Comparison of ENCODE assay signal across 24 cellular contexts in the genomic region with DNA sequence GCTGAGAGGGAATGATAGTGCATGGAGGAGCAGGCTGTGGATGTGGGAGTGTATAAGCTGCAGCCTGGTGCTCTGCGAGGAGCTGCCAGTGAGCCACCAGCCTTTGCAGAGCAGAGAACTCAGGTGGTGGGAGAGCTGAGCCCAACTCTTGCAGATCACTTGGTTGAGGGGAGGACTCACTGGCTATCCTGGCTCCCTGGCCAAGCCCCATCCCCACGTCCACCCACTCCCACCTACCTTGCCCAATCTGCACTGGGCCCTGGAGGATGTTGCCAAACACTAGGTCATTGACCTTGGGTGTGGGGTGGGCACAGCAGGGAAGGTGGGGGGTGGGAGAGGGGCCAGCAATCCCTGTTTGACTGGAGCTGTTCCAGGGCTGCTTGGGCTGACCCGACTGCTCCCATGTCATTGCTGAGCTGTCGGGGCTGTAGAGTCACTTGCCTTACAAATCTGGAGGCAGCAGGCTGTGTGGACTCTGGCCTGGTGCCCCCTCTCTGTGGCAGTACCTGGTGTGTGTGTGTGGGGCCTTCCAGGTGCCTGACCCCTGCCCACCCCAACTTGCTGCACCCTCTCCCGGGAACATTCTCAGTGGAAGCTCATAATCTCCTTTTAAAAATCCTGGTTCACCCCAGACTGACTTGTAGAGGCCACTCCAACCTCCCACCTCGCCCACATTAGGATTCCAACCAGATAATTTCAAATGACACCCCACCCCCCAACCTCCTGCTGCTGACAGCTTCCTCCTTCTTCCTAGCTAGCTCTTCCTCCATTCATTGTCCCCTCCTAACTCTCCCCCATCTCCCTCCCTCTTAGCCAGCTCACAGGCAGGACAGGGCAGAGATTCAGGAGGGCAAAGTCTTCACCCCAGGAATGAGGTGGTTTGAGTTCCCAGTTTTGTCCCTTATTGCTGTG.
DNase-seq lines count a peak whose midpoint lies in the region; ATAC-seq, FAIRE-seq and TF ChIP-seq lines count a peak whose summit lies in the region.
"Had no signal": no experiment of that assay in that cellular context is flagged by ENCODE, and none has a peak within 500 bp of the region (broad histone marks: within the 10 kb centered on the region; RNA-seq: fewer than 3 reads in every experiment).

No MANE protein-coding gene starts in this region.

- WGBS in K562 (ENCODE audit: insufficient coverage, low coverage, missing lambda C conversion rate) = 22% methylated on average over 5 of the region's 6 CpGs

- no peak overlapping the region for H3K27ac Mint-ChIP-seq in stimulated activated naive CD8-positive, alpha-beta T cell treated with anti-CD3 and anti-CD28 coated beads, Interleukin-15, amount 100 ng/mL, for 72 hours
- H3K27ac Mint-ChIP-seq: activated B cell treated with CpG ODN at 0.5 μM for 24 hours; activated T-helper 17 cell treated with anti-CD3 and anti-CD28 coated beads, Interleukin-2, amount 50 U/mL, for 72 hours; CD4-positive, CD25-positive, alpha-beta regulatory T cell; dendritic cell treated with granulocyte-macrophage colony-stimulating factor and Interleukin-4, amounts not matched to agents 40 ng/mL and 50 ng/mL, for 4 days; natural killer cell had no signal

- no peaks in the 10 kb centered on the region for H3K9me3 ChIP-seq in K562 (replicated peaks; ENCODE audit: control insufficient read depth, insufficient read depth, low read depth, low read length)
- H3K9me3 ChIP-seq: suprapubic skin had no signal

- H2AFZ ChIP-seq in K562 (ENCODE audit: low read depth, low read length) = peak overlapping the region; percentile 73
- H2AFZ ChIP-seq: hepatocyte had no signal

- H3K4me1 ChIP-seq in K562 (replicated peaks in 1 of 2; ENCODE audit: control insufficient read depth in 2 of 2, insufficient read depth in 2 of 2, low read length in 2 of 2) = peaks cover 31 to 59% of the 10 kb centered on the region in 2 experiments

- H3K79me2 ChIP-seq in K562 (ENCODE audit: control insufficient read depth, insufficient read depth, low read length) = no peaks in the 10 kb centered on the region
- H3K79me2 ChIP-seq: hepatocyte had no signal

- H3K9me3 Mint-ChIP-seq in stimulated activated naive CD8-positive, alpha-beta T cell treated with anti-CD3 and anti-CD28 coated beads, Interleukin-15, amount 100 ng/mL, for 72 hours = no peaks in the 10 kb centered on the region
- H3K9me3 Mint-ChIP-seq: activated B cell treated with CpG ODN at 0.5 μM for 24 hours; activated T-helper 17 cell treated with anti-CD3 and anti-CD28 coated beads, Interleukin-2, amount 50 U/mL, for 72 hours; dendritic cell treated with granulocyte-macrophage colony-stimulating factor and Interleukin-4, amounts not matched to agents 40 ng/mL and 50 ng/mL, for 4 days; natural killer cell had no signal

- no TSS peak for BruUV-seq in K562 (replicated peaks; lab: Mats Ljungman, UMichigan)

- no peak for TF ChIP-seq CTCF in K562 (IDR thresholded peaks at IDR 0.05 in 2 of 3, conservative IDR thresholded peaks at IDR 0.05 in 1 of 3; ENCODE audit: insufficient read depth in 2 of 3, low read depth in 1 of 3, low read length in 3 of 3)

- no peaks in the 10 kb centered on the region for H3K4me1 Mint-ChIP-seq in stimulated activated naive CD8-positive, alpha-beta T cell treated with anti-CD3 and anti-CD28 coated beads, Interleukin-15, amount 100 ng/mL, for 72 hours
- H3K4me1 Mint-ChIP-seq: activated B cell treated with CpG ODN at 0.5 μM for 24 hours; activated T-helper 17 cell treated with anti-CD3 and anti-CD28 coated beads, Interleukin-2, amount 50 U/mL, for 72 hours; CD4-positive, CD25-positive, alpha-beta regulatory T cell; natural killer cell had no signal

- no peaks in the 10 kb centered on the region for H3K9me1 ChIP-seq in K562 (ENCODE audit: control insufficient read depth, insufficient read depth, low read length)

- peaks cover 15% of the 10 kb centered on the region for H3K27me3 Mint-ChIP-seq in stimulated activated naive CD8-positive, alpha-beta T cell treated with anti-CD3 and anti-CD28 coated beads, Interleukin-15, amount 100 ng/mL, for 72 hours

- no peaks in the 10 kb centered on the region for H3K36me3 ChIP-seq in K562 (ENCODE audit: control insufficient read depth, insufficient read depth, low read length)
- H3K36me3 ChIP-seq: brain microvascular endothelial cell, suprapubic skin had no signal

- H4K20me1 ChIP-seq in K562 (replicated peaks; ENCODE audit: control insufficient read depth, insufficient read depth, low read length) = no peaks in the 10 kb centered on the region

- peak overlapping the region in 1 of 2 experiments; percentile 82; a peak in 3 of 4 replicates for H3K9ac ChIP-seq in K562 (ENCODE audit: insufficient read depth in 1 of 2, low read depth in 2 of 2, low read length in 2 of 2)

- peak; percentile 71 for FAIRE-seq in K562 (lab: Jason Lieb, UNC)
- FAIRE-seq: keratinocyte had no signal

- DNase-seq in Ammon's horn (ENCODE audit: low spot score) = peak; percentile 17
- DNase-seq in NCI-H69 (lab: John Stamatoyannopoulos, UW) = peak; percentile 20
- peak in 3 of 4 experiments; percentile 18 to 73 (median 53) for DNase-seq in K562 (ENCODE audit: extremely low read depth in 1 of 4, low spot score in 3 of 4)
- DNase-seq in mesenteric fat pad (ENCODE audit: low spot score) = peak; percentile 64
- DNase-seq in stimulated activated naive CD8-positive, alpha-beta T cell treated with anti-CD3 and anti-CD28 coated beads, Interleukin-15, amount 100 ng/mL, for 72 hours = no peak
- no peak for DNase-seq in activated naive CD4-positive, alpha-beta T cell (lab: John Stamatoyannopoulos, UW)
- no peak for DNase-seq in GDM1 (lab: John Stamatoyannopoulos, UW)
- DNase-seq in amniotic stem cell (lab: John Stamatoyannopoulos, UW) = no peak
- DNase-seq: activated B cell treated with CpG ODN at 0.5 μM for 24 hours; brain microvascular endothelial cell; CD4-positive, CD25-positive, alpha-beta regulatory T cell; foreskin fibroblast; natural killer cell; NCI-H1105; NCI-H2081 treated with DMSO at 0.1 percent for 48 hours; posterior cingulate gyrus; stimulated activated CD4-positive, alpha-beta T cell treated with anti-CD3 and anti-CD28 coated beads, Interleukin-4, amount 100 ng/mL, for 4 hours; T-helper 1 cell had no signal

- intact Hi-C loops in K562 (cut with micrococcal nuclease) = no loop called here

- H3K4me3 ChIP-seq in K562 = no peak overlapping the region
- H3K4me3 ChIP-seq: hepatocyte, skin epidermis, suprapubic skin had no signal

- POLR2A ChIA-PET in K562 (lab: Yijun Ruan, JAX) = interaction anchor here (0.5 to 1.2 kb wide), 4 partner anchors 9 to 182 kb away, joined by 3 to 5 read pairs (median 4); no protein-coding TSS in a partner anchor

- H3K4me2 ChIP-seq in K562 (ENCODE audit: insufficient read depth, low read length) = no peak overlapping the region
- H3K4me2 ChIP-seq: hepatocyte had no signal

- TF ChIP-seq RAD21 in K562 (CRISPR knock-in tag; conservative IDR thresholded peaks at IDR 0.05 in 1 of 2, IDR thresholded peaks at IDR 0.05 in 1 of 2) = no peak

- TF ChIP-seq EP300 in K562 (IDR thresholded peaks at IDR 0.05; ENCODE audit: low read length) = no peak

- TF ChIP-seq POLR2A in K562 (conservative IDR thresholded peaks at IDR 0.05) = no peak

- in situ Hi-C loops in K562 (cut with MboI) = no loop called here

- no peaks in the 10 kb centered on the region for H3K27me3 ChIP-seq in K562 (ENCODE audit: control insufficient read depth in 2 of 2, insufficient read depth in 2 of 2, low read length in 2 of 2)
- H3K27me3 ChIP-seq: brain microvascular endothelial cell, hepatocyte, suprapubic skin had no signal

- CTCF ChIA-PET in K562 (lab: Yijun Ruan, JAX; ENCODE audit: low intra/inter-chr PET ratio) = no interaction called here

- peak; percentile 44 for ATAC-seq in K562
- ATAC-seq in stimulated activated naive CD8-positive, alpha-beta T cell treated with anti-CD3 and anti-CD28 coated beads, Interleukin-15, amount 100 ng/mL, for 72 hours = no peak
- ATAC-seq: activated T-helper 17 cell treated with anti-CD3 and anti-CD28 coated beads, Interleukin-2, amount 50 U/mL, for 72 hours; natural killer cell had no signal

- H3K4me3 Mint-ChIP-seq in stimulated activated naive CD8-positive, alpha-beta T cell treated with anti-CD3 and anti-CD28 coated beads, Interleukin-15, amount 100 ng/mL, for 72 hours = no peak overlapping the region
- H3K4me3 Mint-ChIP-seq: activated B cell treated with CpG ODN at 0.5 μM for 24 hours; activated T-helper 17 cell treated with anti-CD3 and anti-CD28 coated beads, Interleukin-2, amount 50 U/mL, for 72 hours; CD4-positive, CD25-positive, alpha-beta regulatory T cell; dendritic cell treated with granulocyte-macrophage colony-stimulating factor and Interleukin-4, amounts not matched to agents 40 ng/mL and 50 ng/mL, for 4 days; natural killer cell had no signal

- H3K27ac ChIP-seq in K562 (ENCODE audit: extremely low read depth, low read depth, low read length) = peak overlapping the region; percentile 56
- H3K27ac ChIP-seq: brain microvascular endothelial cell, hepatocyte, skin epidermis, suprapubic skin had no signal

TF ChIP-seq in K562, 482 proteins besides CTCF, POLR2A, EP300 and RAD21 (continues in another document):
- TF ChIP-seq TRIM24 (IDR thresholded peaks at IDR 0.05) = peak in 1 of 2 experiments; percentile 28; a peak in 1 of 4 replicates
- TF ChIP-seq RCOR1 (IDR thresholded peaks at IDR 0.05; ENCODE audit: borderline replicate concordance in 1 of 2, low read depth in 2 of 2, low read length in 2 of 2) = peak in 1 of 2 experiments; percentile 47; a peak in 1 of 4 replicates
- TF ChIP-seq, protein P1, sequence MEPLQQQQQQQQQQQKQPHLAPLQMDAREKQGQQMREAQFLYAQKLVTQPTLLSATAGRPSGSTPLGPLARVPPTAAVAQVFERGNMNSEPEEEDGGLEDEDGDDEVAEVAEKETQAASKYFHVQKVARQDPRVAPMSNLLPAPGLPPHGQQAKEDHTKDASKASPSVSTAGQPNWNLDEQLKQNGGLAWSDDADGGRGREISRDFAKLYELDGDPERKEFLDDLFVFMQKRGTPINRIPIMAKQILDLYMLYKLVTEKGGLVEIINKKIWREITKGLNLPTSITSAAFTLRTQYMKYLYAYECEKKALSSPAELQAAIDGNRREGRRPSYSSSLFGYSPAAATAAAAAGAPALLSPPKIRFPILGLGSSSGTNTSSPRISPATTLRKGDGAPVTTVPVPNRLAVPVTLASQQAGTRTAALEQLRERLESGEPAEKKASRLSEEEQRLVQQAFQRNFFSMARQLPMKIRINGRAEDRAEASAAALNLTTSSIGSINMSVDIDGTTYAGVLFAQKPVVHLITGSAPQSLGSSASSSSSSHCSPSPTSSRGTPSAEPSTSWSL (CRISPR knock-in tag; IDR thresholded peaks at IDR 0.05; ENCODE audit: borderline replicate concordance) = 0 out of 2 replicates have a peak, but pooled peaks have one; percentile 47
- peak; percentile 21; the same call in 1 of the 2 replicates for TF ChIP-seq JUND (IDR thresholded peaks at IDR 0.05; ENCODE audit: borderline replicate concordance, low read depth, low read length)
- TF ChIP-seq JUND (tag; IDR thresholded peaks at IDR 0.05; ENCODE audit: borderline replicate concordance, low read depth, low read length) = no peak
- TF ChIP-seq SMC3 (conservative IDR thresholded peaks at IDR 0.05; ENCODE audit: insufficient read depth, low read depth, low read length) = no peak
- TF ChIP-seq ZBTB17 (CRISPR knock-in tag; IDR thresholded peaks at IDR 0.05) = 0 out of 2 replicates have a peak, but pooled peaks have one; percentile 24
- TF ChIP-seq HNRNPLL (IDR thresholded peaks at IDR 0.05; ENCODE audit: low read depth, low read length, poor library complexity, severe bottlenecking) = no peak

Comparison
In these comparisons a context has a peak if more than half of its experiments do, and no peak if none do; other contexts are left out.
1. DNase-seq: peak in Ammon's horn (single experiment), NCI-H69 (single experiment), K562 (3 of 4) and mesenteric fat pad (single experiment); none in stimulated activated naive CD8-positive, alpha-beta T cell treated with anti-CD3 and anti-CD28 coated beads, Interleukin-15, amount 100 ng/mL, for 72 hours (0 of 2), activated naive CD4-positive, alpha-beta T cell (0 of 4), GDM1 (single experiment) and amniotic stem cell (single experiment).